Comparison of ENCODE assay signal across 17 cellular contexts in the genomic region with DNA sequence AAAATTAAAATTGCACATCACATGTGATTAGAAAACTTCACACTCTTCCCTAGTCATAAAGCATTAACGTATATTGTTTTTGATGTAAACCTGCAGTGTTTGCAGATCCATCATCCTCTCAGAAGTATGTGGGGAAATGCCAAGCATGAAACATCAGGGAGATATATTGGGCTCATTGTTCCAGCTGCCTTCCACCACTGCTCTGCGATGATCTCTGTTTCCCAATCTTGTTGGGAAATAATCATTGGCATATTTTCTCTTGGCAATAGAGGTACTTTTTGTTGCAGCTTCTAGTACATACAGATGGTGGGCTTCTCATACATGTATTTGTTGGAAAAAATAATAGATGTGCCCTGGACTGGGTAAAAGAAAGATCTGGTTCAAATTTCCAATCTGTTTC.
DNase-seq lines count a peak whose midpoint lies in the region; ATAC-seq and TF ChIP-seq lines count a peak whose summit lies in the region.
"Had no signal": no experiment of that assay in that cellular context is flagged by ENCODE, and none has a peak within 500 bp of the region (broad histone marks: within the 10 kb centered on the region; RNA-seq: fewer than 3 reads in every experiment).

No MANE protein-coding gene starts in this region.

- no peaks in the 10 kb centered on the region for H3K36me3 Mint-ChIP-seq in CD8-positive, alpha-beta T cell
- H3K36me3 Mint-ChIP-seq: CD14-positive monocyte; CD4-positive, alpha-beta memory T cell; CD4-positive, CD25-positive, alpha-beta regulatory T cell had no signal

- no peaks in the 10 kb centered on the region for H3K4me1 ChIP-seq in left ventricle myocardium inferior
- H3K4me1 ChIP-seq in CD8-positive, alpha-beta T cell (ENCODE audit: insufficient read depth, low read length): no peaks in the 10 kb centered on the region
- H3K4me1 ChIP-seq: BE2C, BLaER1, Caco-2 had no signal

- H3K4me3 Mint-ChIP-seq in CD8-positive, alpha-beta T cell: no peak overlapping the region
- H3K4me3 Mint-ChIP-seq: CD14-positive monocyte; CD4-positive, alpha-beta memory T cell; CD4-positive, CD25-positive, alpha-beta regulatory T cell had no signal

- H3K36me3 ChIP-seq in left ventricle myocardium inferior: no peaks in the 10 kb centered on the region
- no peaks in the 10 kb centered on the region for H3K36me3 ChIP-seq in CD8-positive, alpha-beta T cell (ENCODE audit: insufficient read depth, low read length)
- H3K36me3 ChIP-seq: BE2C, BLaER1 had no signal

- no peak for TF ChIP-seq CTCF in fibroblast of pulmonary artery (IDR thresholded peaks at IDR 0.05; ENCODE audit: low read length, missing control alignments)
- TF ChIP-seq CTCF in left ventricle myocardium inferior (IDR thresholded peaks at IDR 0.05; ENCODE audit: borderline replicate concordance): no peak
- TF ChIP-seq CTCF in CD8-positive, alpha-beta T cell (IDR thresholded peaks at IDR 0.05): no peak

- no peaks in the 10 kb centered on the region for H3K27me3 Mint-ChIP-seq in CD8-positive, alpha-beta T cell (ENCODE audit: low read depth)
- H3K27me3 Mint-ChIP-seq: CD4-positive, alpha-beta memory T cell; CD4-positive, CD25-positive, alpha-beta regulatory T cell had no signal

- CTCF ChIA-PET in CD8-positive, alpha-beta T cell (lab: Charles Lee): no interaction called here

- no peak overlapping the region for H3K27ac Mint-ChIP-seq in CD8-positive, alpha-beta T cell
- H3K27ac Mint-ChIP-seq: CD14-positive monocyte; CD4-positive, alpha-beta memory T cell; CD4-positive, CD25-positive, alpha-beta regulatory T cell had no signal

- DNase-seq in dermis microvascular lymphatic vessel endothelial cell (ENCODE audit: low read depth in 2 of 2) (peak; percentile 18 to 30), fibroblast of pulmonary artery (ENCODE audit: low read depth) (peak; percentile 81), left ventricle myocardium inferior (no peak), H4 (ENCODE audit: low spot score) (no peak)
- no peak for DNase-seq in CD8-positive, alpha-beta T cell
- DNase-seq: 8988T; ACHN; BE2C; C1 segment of cervical spinal cord; Caco-2; Calu3; CD4-positive, alpha-beta memory T cell; CD4-positive, CD25-positive, alpha-beta regulatory T cell; DMS79 treated with DMSO at 0.1 percent for 48 hours; GF-D8 had no signal

- H3K4me1 Mint-ChIP-seq in CD8-positive, alpha-beta T cell (ENCODE audit: low read depth): no peaks in the 10 kb centered on the region
- H3K4me1 Mint-ChIP-seq: CD14-positive monocyte; CD4-positive, alpha-beta memory T cell; CD4-positive, CD25-positive, alpha-beta regulatory T cell had no signal

- H3K27me3 ChIP-seq in left ventricle myocardium inferior (ENCODE audit: low read depth): no peaks in the 10 kb centered on the region
- no peaks in the 10 kb centered on the region for H3K27me3 ChIP-seq in CD8-positive, alpha-beta T cell (ENCODE audit: insufficient read depth, low read length)
- H3K27me3 ChIP-seq: BE2C, BLaER1 had no signal

- H3K4me3 ChIP-seq in fibroblast of pulmonary artery (replicated peaks; ENCODE audit: low read depth, low read length) (no peak overlapping the region), left ventricle myocardium inferior (no peak overlapping the region)
- H3K4me3 ChIP-seq in CD8-positive, alpha-beta T cell (ENCODE audit: low read depth, low read length): no peak overlapping the region
- H3K4me3 ChIP-seq: BLaER1 had no signal

- ATAC-seq in CD8-positive, alpha-beta T cell: no peak

- POLR2A ChIA-PET in CD8-positive, alpha-beta T cell (lab: Charles Lee): no interaction called here

- peaks cover 9% of the 10 kb centered on the region for H3K9me3 Mint-ChIP-seq in CD8-positive, alpha-beta T cell

- H3K9me3 ChIP-seq in left ventricle myocardium inferior (replicated peaks): no peaks in the 10 kb centered on the region
- H3K9me3 ChIP-seq in CD8-positive, alpha-beta T cell (ENCODE audit: low read length): no peaks in the 10 kb centered on the region
- H3K9me3 ChIP-seq: BE2C, Caco-2 had no signal

- no peak overlapping the region for H3K27ac ChIP-seq in left ventricle myocardium inferior (replicated peaks)
- no peak overlapping the region for H3K27ac ChIP-seq in CD8-positive, alpha-beta T cell (ENCODE audit: low read depth, low read length)
- H3K27ac ChIP-seq: BLaER1 had no signal

- intact Hi-C loops in left ventricle myocardium inferior (cut with micrococcal nuclease): no loop called here
- intact Hi-C loops in CD8-positive, alpha-beta T cell (cut with DNase I, micrococcal nuclease): no loop called here

Comparison
In these comparisons a context has a peak if more than half of its experiments do, and no peak if none do; other contexts are left out.
1. DNase-seq: peak in dermis microvascular lymphatic vessel endothelial cell (2 of 2) and fibroblast of pulmonary artery (single experiment); none in left ventricle myocardium inferior (single experiment), H4 (single experiment) and CD8-positive, alpha-beta T cell (0 of 7).